In genomic region chr21:17146426-17146825, GRCh38 we compare ENCODE assay signal across 28 cellular contexts.
DNase-seq lines count a peak whose midpoint lies in the region; TF ChIP-seq lines count a peak whose summit lies in the region.
"Had no signal": no experiment of that assay in that cellular context is flagged by ENCODE, and none has a peak within 500 bp of the region (broad histone marks: within the 10 kb centered on the region; RNA-seq: fewer than 3 reads in every experiment).

No MANE protein-coding gene starts in this region.

- H3K4me3 ChIP-seq in neural progenitor cell: no peak overlapping the region
- H3K4me3 ChIP-seq: adrenal gland, breast epithelium, psoas muscle, testis, uterus had no signal

- no peaks in the 10 kb centered on the region for H3K79me2 ChIP-seq in neural progenitor cell (ENCODE audit: low read depth)

- H3K4me1 Mint-ChIP-seq in chondrocyte (ENCODE audit: low read depth) (no peaks in the 10 kb centered on the region), neural progenitor cell (peaks cover 7% of the 10 kb centered on the region)
- H3K4me1 Mint-ChIP-seq: activated B cell treated with CpG ODN at 0.5 μM for 24 hours, B cell, immature natural killer cell, memory B cell had no signal

- H3K9me3 Mint-ChIP-seq in chondrocyte (ENCODE audit: low read depth): peaks cover 11% of the 10 kb centered on the region
- no peaks in the 10 kb centered on the region for H3K9me3 Mint-ChIP-seq in neural progenitor cell

- no peaks in the 10 kb centered on the region for H3F3A ChIP-seq in neural progenitor cell (ENCODE audit: low read depth)

- H3K9ac ChIP-seq in neural progenitor cell: no peak overlapping the region

- H3K4me2 ChIP-seq in neural progenitor cell: no peak overlapping the region

- H3K4me1 ChIP-seq in neural progenitor cell: no peaks in the 10 kb centered on the region
- H3K4me1 ChIP-seq: adrenal gland, breast epithelium, psoas muscle, testis, uterus had no signal

- no peaks in the 10 kb centered on the region for H3K36me3 ChIP-seq in neural progenitor cell
- H3K36me3 ChIP-seq: adrenal gland, breast epithelium, neutrophil, uterus had no signal

- H3K4me3 Mint-ChIP-seq in chondrocyte (ENCODE audit: unreplicated experiment): no peak overlapping the region
- H3K4me3 Mint-ChIP-seq in neural progenitor cell: no peak overlapping the region
- H3K4me3 Mint-ChIP-seq: activated B cell treated with CpG ODN at 0.5 μM for 24 hours; activated naive CD4-positive, alpha-beta T cell treated with anti-CD3 and anti-CD28 coated beads for 36 hours; B cell; immature natural killer cell; memory B cell had no signal

- H2AFZ ChIP-seq in neural progenitor cell (replicated peaks): no peak overlapping the region

- no peaks in the 10 kb centered on the region for H3K9me3 ChIP-seq in neural progenitor cell (ENCODE audit: low read depth)
- H3K9me3 ChIP-seq: adrenal gland, breast epithelium, neutrophil, psoas muscle, testis had no signal

- TF ChIP-seq CTCF in chondrocyte (IDR thresholded peaks at IDR 0.05): peak; percentile 70
- peak; percentile 34 for TF ChIP-seq CTCF in neural progenitor cell (IDR thresholded peaks at IDR 0.05)

- no peaks in the 10 kb centered on the region for H4K20me1 ChIP-seq in neural progenitor cell (ENCODE audit: low read depth)

- H3K27ac ChIP-seq in neural progenitor cell: no peak overlapping the region
- H3K27ac ChIP-seq: adrenal gland, breast epithelium, neutrophil, psoas muscle, testis, uterus had no signal

- peaks cover 3% of the 10 kb centered on the region for H3K27me3 Mint-ChIP-seq in chondrocyte (ENCODE audit: low read depth)
- H3K27me3 Mint-ChIP-seq in neural progenitor cell (ENCODE audit: insufficient read depth, low read depth): no peaks in the 10 kb centered on the region
- H3K27me3 Mint-ChIP-seq: activated B cell treated with CpG ODN at 0.5 μM for 24 hours, B cell, memory B cell had no signal

- DNase-seq in NCI-H1417 (lab: John Stamatoyannopoulos, UW): peak in 2 of 3 experiments; percentile 15 to 47
- DNase-seq in NCI-H1417 treated with DMSO at 0.1 percent for 48 hours (lab: John Stamatoyannopoulos, UW): no peak
- DNase-seq in HT-29 (ENCODE audit: low spot score): peak; percentile 12
- no peak for DNase-seq in chondrocyte (ENCODE audit: low spot score)
- no peak for DNase-seq in neural progenitor cell (ENCODE audit: low spot score)
- DNase-seq in occipital lobe (lab: John Stamatoyannopoulos, UW): no peak
- DNase-seq in NCI-H748 (lab: John Stamatoyannopoulos, UW; ENCODE audit: unreplicated experiment): no peak
- DNase-seq in foreskin melanocyte: no peak
- DNase-seq: activated B cell treated with CpG ODN at 0.5 μM for 24 hours; activated naive CD4-positive, alpha-beta T cell treated with anti-CD3 and anti-CD28 coated beads for 36 hours; adrenal gland; DMS79; effector CD8-positive, alpha-beta T cell; GF-D8; immature natural killer cell; KG1; NCI-H146; NK-92 treated with Interleukin-12 subunit alpha and Interleukin-12 subunit beta, amount 100 ng/mL, for 24 hours; psoas muscle; SHP77 treated with DMSO at 0.1 percent for 48 hours; stimulated activated naive CD4-positive, alpha-beta T cell treated with Interleukin-2 at 50 U/mL for 16 hours; T1000; testis; uterus had no signal

- H3K27ac Mint-ChIP-seq in chondrocyte (ENCODE audit: unreplicated experiment) (no peak overlapping the region), neural progenitor cell (no peak overlapping the region)
- H3K27ac Mint-ChIP-seq: activated B cell treated with CpG ODN at 0.5 μM for 24 hours; activated naive CD4-positive, alpha-beta T cell treated with anti-CD3 and anti-CD28 coated beads for 36 hours; B cell; immature natural killer cell; memory B cell had no signal

- no peaks in the 10 kb centered on the region for H3K27me3 ChIP-seq in neural progenitor cell
- H3K27me3 ChIP-seq: adrenal gland, breast epithelium, neutrophil, testis, uterus had no signal

- no peaks in the 10 kb centered on the region for H3K36me3 Mint-ChIP-seq in chondrocyte (ENCODE audit: low read depth)
- no peaks in the 10 kb centered on the region for H3K36me3 Mint-ChIP-seq in neural progenitor cell
- H3K36me3 Mint-ChIP-seq: immature natural killer cell, memory B cell had no signal

Comparison
In these comparisons a context has a peak if more than half of its experiments do, and no peak if none do; other contexts are left out.
1. DNase-seq: peak in NCI-H1417 (2 of 3) and HT-29 (single experiment); none in NCI-H1417 treated with DMSO at 0.1 percent for 48 hours (single experiment), chondrocyte (single experiment), neural progenitor cell (single experiment), occipital lobe (single experiment), NCI-H748 (single experiment) and foreskin melanocyte (single experiment).